18 cellular contexts compared by ENCODE assay signal in the genomic region with DNA sequence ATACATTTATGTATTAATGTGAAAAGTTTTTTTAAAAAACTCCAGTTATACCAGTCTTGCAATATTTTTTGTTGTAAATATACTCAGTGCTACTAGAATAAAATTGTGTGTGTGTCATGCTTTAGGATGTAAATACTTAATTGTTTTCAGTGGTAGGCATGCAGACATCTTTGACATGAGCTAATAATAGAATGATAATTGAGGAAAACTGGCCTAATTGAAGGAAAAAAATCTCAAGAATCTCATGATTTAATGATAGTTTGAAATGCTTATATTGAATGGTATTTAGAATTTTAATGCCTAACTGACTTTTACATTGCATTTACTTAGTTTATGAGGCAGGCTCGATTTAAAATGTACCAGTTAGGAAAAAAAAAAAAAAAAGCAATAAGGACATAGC.
"Had no signal": no experiment of that assay in that cellular context is flagged by ENCODE, and none has a peak within 500 bp of the region (broad histone marks: within the 10 kb centered on the region; RNA-seq: fewer than 3 reads in every experiment).

No MANE protein-coding gene starts in this region.

- H3K4me1 ChIP-seq: breast epithelium had no signal

- H3K4me3 Mint-ChIP-seq: activated naive CD8-positive, alpha-beta T cell treated with anti-CD3 and anti-CD28 coated beads, Interleukin-2, amount 10 ng/mL, durations not matched to agents 7 days and 5 days; mesothelial cell of epicardium; T-helper 2 cell treated with Interferon-gamma antibody and Interleukin-4, amounts not matched to agents 5 μg/mL and 100 μg/mL, for 36 hours had no signal

- H3K4me3 ChIP-seq: lung, ovary, tibial nerve had no signal

- H3K36me3 ChIP-seq: breast epithelium, ovary, tibial nerve had no signal

- H3K27ac ChIP-seq: breast epithelium, ovary, tibial nerve had no signal

- ATAC-seq: activated CD4-positive, CD25-positive, alpha-beta regulatory T cell treated with anti-CD3 and anti-CD28 coated beads, Interleukin-2, amount 50 U/mL, for 24 hours had no signal

- H3K36me3 Mint-ChIP-seq: mesothelial cell of epicardium had no signal

- H3K9me3 Mint-ChIP-seq: activated naive CD8-positive, alpha-beta T cell treated with anti-CD3 and anti-CD28 coated beads, Interleukin-2, amount 10 ng/mL, durations not matched to agents 7 days and 5 days; mesothelial cell of epicardium; T-helper 2 cell treated with Interferon-gamma antibody and Interleukin-4, amounts not matched to agents 5 μg/mL and 100 μg/mL, for 36 hours had no signal

- DNase-seq: activated CD4-positive, alpha-beta T cell treated with anti-CD3 and anti-CD28 coated beads, Interleukin-2, amount 50 U/mL, for 1 hour; activated naive CD4-positive, alpha-beta T cell; activated naive CD8-positive, alpha-beta T cell treated with anti-CD3 and anti-CD28 coated beads, Interleukin-2, amount 10 ng/mL, durations not matched to agents 7 days and 5 days; aorta; effector CD8-positive, alpha-beta T cell; foreskin melanocyte; head of caudate nucleus; ovary; stimulated activated CD4-positive, alpha-beta T cell treated with anti-CD3 and anti-CD28 coated beads, Interleukin-4, amount 100 ng/mL, for 4 hours; stimulated activated CD8-positive, alpha-beta memory T cell treated with anti-CD3 and anti-CD28 coated beads, Interleukin-4, amount 100 ng/mL, for 48 hours; stimulated activated naive CD4-positive, alpha-beta T cell treated with Interleukin-2 at 50 U/mL for 16 hours; substantia nigra had no signal

- H3K27me3 ChIP-seq: breast epithelium, ovary had no signal

- H3K9me3 ChIP-seq: breast epithelium, ovary, tibial nerve had no signal

- H3K27ac Mint-ChIP-seq: activated naive CD8-positive, alpha-beta T cell treated with anti-CD3 and anti-CD28 coated beads, Interleukin-2, amount 10 ng/mL, durations not matched to agents 7 days and 5 days; mesothelial cell of epicardium; T-helper 2 cell treated with Interferon-gamma antibody and Interleukin-4, amounts not matched to agents 5 μg/mL and 100 μg/mL, for 36 hours had no signal
